20 cellular contexts compared by ENCODE assay signal in genomic region chr14:76698631-76699030, GRCh38.
"Had no signal": no experiment of that assay in that cellular context is flagged by ENCODE, and none has a peak within 500 bp of the region (broad histone marks: within the 10 kb centered on the region; RNA-seq: fewer than 3 reads in every experiment).

No MANE protein-coding gene starts in this region.

- H3K9me3 ChIP-seq: ascending aorta, mucosa of descending colon, ovary, right lobe of liver, transverse colon, vagina had no signal

- H3K27me3 ChIP-seq: ascending aorta, ovary, right lobe of liver, transverse colon, vagina had no signal

- ATAC-seq: mucosa of descending colon; naive thymus-derived CD4-positive, alpha-beta T cell; right lobe of liver had no signal

- H3K27ac Mint-ChIP-seq: activated B cell treated with CpG ODN at 0.5 μM for 24 hours; activated CD4-positive, alpha-beta memory T cell treated with anti-CD3 and anti-CD28 coated beads, Interleukin-2, amount 10 ng/mL, durations not matched to agents 7 days and 5 days; activated naive CD4-positive, alpha-beta T cell treated with anti-CD3 and anti-CD28 coated beads, Interleukin-2, amount 50 U/mL, for 24 hours; immature natural killer cell; naive thymus-derived CD4-positive, alpha-beta T cell; stimulated activated naive CD8-positive, alpha-beta T cell treated with anti-CD3 and anti-CD28 coated beads, Interleukin-15, Interleukin-2, amounts not matched to agents 100 ng/mL and 50 ng/mL, for 24 hours had no signal

- H3K36me3 ChIP-seq: ascending aorta, ovary, right lobe of liver, transverse colon, vagina had no signal

- DNase-seq: activated B cell treated with CpG ODN at 0.5 μM for 24 hours; activated CD4-positive, alpha-beta memory T cell treated with anti-CD3 and anti-CD28 coated beads, Interleukin-2, amount 10 ng/mL, durations not matched to agents 7 days and 5 days; activated CD4-positive, alpha-beta T cell treated with anti-CD3 and anti-CD28 coated beads for 4 hours; activated gamma-delta T cell; immature natural killer cell; mesenchymal stem cell; mucosa of descending colon; naive thymus-derived CD4-positive, alpha-beta T cell; ovary; right lobe of liver; small intestine; stimulated activated CD4-positive, alpha-beta T cell treated with anti-CD3 and anti-CD28 coated beads, Interleukin-15, amount 100 ng/mL, for 24 hours; stimulated activated CD4-positive, alpha-beta T cell treated with anti-CD3 and anti-CD28 coated beads, Interleukin-2, amount 100 ng/mL, for 48 hours; transverse colon had no signal

- H3K4me1 ChIP-seq: transverse colon, vagina had no signal

- H3K36me3 Mint-ChIP-seq: activated naive CD4-positive, alpha-beta T cell treated with anti-CD3 and anti-CD28 coated beads, Interleukin-2, amount 50 U/mL, for 24 hours; immature natural killer cell; naive thymus-derived CD4-positive, alpha-beta T cell had no signal

- H3K4me3 Mint-ChIP-seq: activated B cell treated with CpG ODN at 0.5 μM for 24 hours; activated CD4-positive, alpha-beta memory T cell treated with anti-CD3 and anti-CD28 coated beads, Interleukin-2, amount 10 ng/mL, durations not matched to agents 7 days and 5 days; activated naive CD4-positive, alpha-beta T cell treated with anti-CD3 and anti-CD28 coated beads, Interleukin-2, amount 50 U/mL, for 24 hours; central memory CD8-positive, alpha-beta T cell; immature natural killer cell; naive thymus-derived CD4-positive, alpha-beta T cell; stimulated activated naive CD8-positive, alpha-beta T cell treated with anti-CD3 and anti-CD28 coated beads, Interleukin-15, Interleukin-2, amounts not matched to agents 100 ng/mL and 50 ng/mL, for 24 hours had no signal

- H3K27ac ChIP-seq: ovary, right lobe of liver, transverse colon, vagina had no signal

- H3K9me3 Mint-ChIP-seq: activated B cell treated with CpG ODN at 0.5 μM for 24 hours; activated CD4-positive, alpha-beta memory T cell treated with anti-CD3 and anti-CD28 coated beads, Interleukin-2, amount 10 ng/mL, durations not matched to agents 7 days and 5 days; activated naive CD4-positive, alpha-beta T cell treated with anti-CD3 and anti-CD28 coated beads, Interleukin-2, amount 50 U/mL, for 24 hours; central memory CD8-positive, alpha-beta T cell; immature natural killer cell; naive thymus-derived CD4-positive, alpha-beta T cell; stimulated activated naive CD8-positive, alpha-beta T cell treated with anti-CD3 and anti-CD28 coated beads, Interleukin-15, Interleukin-2, amounts not matched to agents 100 ng/mL and 50 ng/mL, for 24 hours had no signal

- H3K4me1 Mint-ChIP-seq: activated B cell treated with CpG ODN at 0.5 μM for 24 hours; activated CD4-positive, alpha-beta memory T cell treated with anti-CD3 and anti-CD28 coated beads, Interleukin-2, amount 10 ng/mL, durations not matched to agents 7 days and 5 days; activated naive CD4-positive, alpha-beta T cell treated with anti-CD3 and anti-CD28 coated beads, Interleukin-2, amount 50 U/mL, for 24 hours; central memory CD8-positive, alpha-beta T cell; immature natural killer cell; naive thymus-derived CD4-positive, alpha-beta T cell had no signal

- H3K4me3 ChIP-seq: ascending aorta, coronary artery, mucosa of descending colon, ovary, right lobe of liver, transverse colon, vagina had no signal
